Comparison of ENCODE assay signal across 20 cellular contexts in the genomic region with DNA sequence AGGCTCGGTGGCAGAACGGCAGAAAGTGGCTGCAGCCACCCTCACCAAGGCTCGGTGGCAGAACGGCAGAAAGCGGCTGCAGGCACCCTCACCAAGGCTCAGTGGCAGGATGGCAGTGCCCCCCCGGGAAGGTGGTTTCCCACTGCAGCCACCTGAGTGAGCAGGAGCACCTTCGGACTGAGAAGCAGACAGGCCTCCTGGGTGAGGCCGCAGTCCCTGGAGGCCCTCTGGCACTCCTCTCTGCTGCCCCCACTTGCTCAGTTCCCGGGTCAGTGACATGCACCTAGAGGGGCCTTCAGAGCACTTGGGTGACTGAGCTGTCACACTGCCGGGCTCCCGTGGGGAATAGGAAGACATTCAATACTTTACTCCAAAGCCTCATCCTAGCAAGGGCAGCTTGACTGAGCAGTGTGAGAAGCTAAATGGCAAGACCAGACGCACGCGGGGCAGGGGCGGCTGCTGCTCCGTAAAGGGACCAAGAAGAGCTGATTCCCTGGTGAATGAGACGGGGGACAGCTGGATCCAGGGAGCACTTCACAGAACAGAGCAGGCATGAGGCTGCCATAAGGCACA.
"Had no signal": no experiment of that assay in that cellular context is flagged by ENCODE, and none has a peak within 500 bp of the region (broad histone marks: within the 10 kb centered on the region; RNA-seq: fewer than 3 reads in every experiment).

No MANE protein-coding gene starts in this region.

- H3K4me3 ChIP-seq: ascending aorta, colonic mucosa, mucosa of descending colon, suprapubic skin, transverse colon, vagina had no signal

- ATAC-seq: activated T-cell treated with anti-CD3 and anti-CD28 coated beads, Interleukin-2, amount 50 U/mL, for 4 hours; foreskin keratinocyte; left colon; mucosa of descending colon had no signal

- H3K27me3 ChIP-seq: ascending aorta, colonic mucosa, foreskin keratinocyte, transverse colon, vagina had no signal

- DNase-seq: activated B cell treated with CpG ODN at 0.5 μM for 24 hours; activated CD4-positive, alpha-beta memory T cell treated with anti-CD3 and anti-CD28 coated beads for 36 hours; activated CD4-positive, alpha-beta T cell treated with anti-CD3 and anti-CD28 coated beads for 4 hours; activated naive CD4-positive, alpha-beta T cell treated with anti-CD3 and anti-CD28 coated beads, Interleukin-2, amount 10 ng/mL, durations not matched to agents 7 days and 5 days; activated T-cell treated with anti-CD3 and anti-CD28 coated beads, Interleukin-2, amount 50 U/mL, for 4 hours; colonic mucosa; foreskin keratinocyte; hippocampal formation; left colon; mucosa of descending colon; naive B cell; stimulated activated CD4-positive, alpha-beta T cell treated with anti-CD3 and anti-CD28 coated beads, Interleukin-12 subunit alpha, Interleukin-12 subunit beta, amount 100 ng/mL, for 4 hours; stimulated activated CD4-positive, alpha-beta T cell treated with anti-CD3 and anti-CD28 coated beads, Interleukin-1b, Interleukin-23, amount 100 ng/mL, for 48 hours; stimulated activated CD8-positive, alpha-beta memory T cell treated with anti-CD3 and anti-CD28 coated beads, Interleukin-4, amount 100 ng/mL, for 48 hours; stimulated activated naive CD4-positive, alpha-beta T cell; transverse colon had no signal

- H3K36me3 ChIP-seq: ascending aorta, colonic mucosa, neutrophil, suprapubic skin, transverse colon, vagina had no signal
